In genomic region chr11:95455228-95455627, GRCh38 we compare ENCODE assay signal across 21 cellular contexts.
DNase-seq lines count a peak whose midpoint lies in the region; ATAC-seq lines count a peak whose summit lies in the region.
"Had no signal": no experiment of that assay in that cellular context is flagged by ENCODE, and none has a peak within 500 bp of the region (broad histone marks: within the 10 kb centered on the region; RNA-seq: fewer than 3 reads in every experiment).

No MANE protein-coding gene starts in this region.

- no peaks in the 10 kb centered on the region for H3K36me3 Mint-ChIP-seq in memory B cell
- H3K36me3 Mint-ChIP-seq in activated naive CD8-positive, alpha-beta T cell treated with anti-CD3 and anti-CD28 coated beads for 36 hours = no peaks in the 10 kb centered on the region
- H3K36me3 Mint-ChIP-seq: stimulated activated naive B cell treated with anti-CD40 and anti-IgM and Interleukin-4, amounts not matched to agents 10 μg/mL and 1 μg/mL and 100 μg/mL, for 72 hours had no signal

- H3K27me3 Mint-ChIP-seq in memory B cell = no peaks in the 10 kb centered on the region
- H3K27me3 Mint-ChIP-seq in activated naive CD8-positive, alpha-beta T cell treated with anti-CD3 and anti-CD28 coated beads for 36 hours = no peaks in the 10 kb centered on the region

- H3K27ac Mint-ChIP-seq in memory B cell = no peak overlapping the region
- H3K27ac Mint-ChIP-seq in activated naive CD8-positive, alpha-beta T cell treated with anti-CD3 and anti-CD28 coated beads for 36 hours = no peak overlapping the region
- H3K27ac Mint-ChIP-seq: H9; stimulated activated naive B cell treated with anti-CD40 and anti-IgM and Interleukin-4, amounts not matched to agents 10 μg/mL and 1 μg/mL and 100 μg/mL, for 72 hours had no signal

- peaks cover 21% of the 10 kb centered on the region for H3K4me1 Mint-ChIP-seq in memory B cell
- peaks cover 2% of the 10 kb centered on the region for H3K4me1 Mint-ChIP-seq in activated naive CD8-positive, alpha-beta T cell treated with anti-CD3 and anti-CD28 coated beads for 36 hours

- H3K4me3 Mint-ChIP-seq in memory B cell = no peak overlapping the region
- H3K4me3 Mint-ChIP-seq in activated naive CD8-positive, alpha-beta T cell treated with anti-CD3 and anti-CD28 coated beads for 36 hours = no peak overlapping the region
- H3K4me3 Mint-ChIP-seq: H9; stimulated activated naive B cell treated with anti-CD40 and anti-IgM and Interleukin-4, amounts not matched to agents 10 μg/mL and 1 μg/mL and 100 μg/mL, for 72 hours had no signal

- DNase-seq in memory B cell (ENCODE audit: low spot score in 2 of 2) (no peak), NCI-H748 (lab: John Stamatoyannopoulos, UW; ENCODE audit: unreplicated experiment) (no peak)
- DNase-seq in activated naive CD8-positive, alpha-beta T cell treated with anti-CD3 and anti-CD28 coated beads for 36 hours = no peak
- DNase-seq: activated CD8-positive, alpha-beta memory T cell treated with anti-CD3 and anti-CD28 coated beads, Interleukin-2, amount 50 U/mL, for 48 hours; activated effector memory CD4-positive, alpha-beta T cell treated with anti-CD3 and anti-CD28 coated beads, Interleukin-2, amount 50 U/mL, for 16 hours; amniotic stem cell; DND-41; H9; kidney; mammary epithelial cell; NCI-H1694; NCI-H774; PC-9; right lobe of liver; stimulated activated naive B cell treated with anti-CD40 and anti-IgM and Interleukin-4, amounts not matched to agents 10 μg/mL and 1 μg/mL and 100 μg/mL, for 72 hours; thyroid gland had no signal

- no peaks in the 10 kb centered on the region for H3K9me3 Mint-ChIP-seq in memory B cell
- H3K9me3 Mint-ChIP-seq in activated naive CD8-positive, alpha-beta T cell treated with anti-CD3 and anti-CD28 coated beads for 36 hours = no peaks in the 10 kb centered on the region
- H3K9me3 Mint-ChIP-seq: H9; stimulated activated naive B cell treated with anti-CD40 and anti-IgM and Interleukin-4, amounts not matched to agents 10 μg/mL and 1 μg/mL and 100 μg/mL, for 72 hours had no signal

- ATAC-seq in GM19023 (IDR thresholded peaks at IDR 0.05; ENCODE audit: unreplicated experiment) = peak; percentile 78
- peak; percentile 79 for ATAC-seq in GM21529 (IDR thresholded peaks at IDR 0.05; ENCODE audit: unreplicated experiment)
- peak; percentile 85 for ATAC-seq in HG02938 (IDR thresholded peaks at IDR 0.05; ENCODE audit: unreplicated experiment)
- ATAC-seq in memory B cell (ENCODE audit: low read depth) = peak; percentile 52
- ATAC-seq in HG03460 (IDR thresholded peaks at IDR 0.05; ENCODE audit: unreplicated experiment) = no peak
- ATAC-seq: K562; right lobe of liver; stimulated activated naive B cell treated with anti-CD40 and anti-IgM and Interleukin-4, amounts not matched to agents 10 μg/mL and 1 μg/mL and 100 μg/mL, for 72 hours had no signal
